In genomic region chr1:246795094-246795671, GRCh38 we compare ENCODE assay signal across 20 cellular contexts.
DNase-seq lines count a peak whose midpoint lies in the region; ATAC-seq, FAIRE-seq and TF ChIP-seq lines count a peak whose summit lies in the region.
"Had no signal": no experiment of that assay in that cellular context is flagged by ENCODE, and none has a peak within 500 bp of the region (broad histone marks: within the 10 kb centered on the region; RNA-seq: fewer than 3 reads in every experiment).

No MANE protein-coding gene starts in this region.

- H3K4me2 ChIP-seq in GM23248 (ENCODE audit: unreplicated experiment) (peak overlapping the region; percentile 43), smooth muscle cell (no peak overlapping the region)
- H3K4me2 ChIP-seq: KMS-11, PC-9 had no signal

- H3K9me3 ChIP-seq in GM23248 (ENCODE audit: low read depth) (no peaks in the 10 kb centered on the region), WERI-Rb-1 (ENCODE audit: severe bottlenecking) (no peaks in the 10 kb centered on the region), kidney (ENCODE audit: control insufficient read depth in 1 of 2, low read length in 2 of 2) (no peaks in the 10 kb centered on the region), smooth muscle cell (replicated peaks; ENCODE audit: low read depth) (no peaks in the 10 kb centered on the region)
- H3K9me3 ChIP-seq: adrenal gland, esophagus muscularis mucosa, prostate gland had no signal

- peaks cover 14% of the 10 kb centered on the region for H3K4me1 ChIP-seq in GM23248 (ENCODE audit: insufficient read depth)
- H3K4me1 ChIP-seq in kidney (ENCODE audit: control insufficient read depth in 1 of 2, insufficient read depth in 1 of 2, low read depth in 1 of 2, low read length in 2 of 2): no peaks in the 10 kb centered on the region
- H3K4me1 ChIP-seq in smooth muscle cell (ENCODE audit: low read depth): no peaks in the 10 kb centered on the region
- H3K4me1 ChIP-seq: adrenal gland, prostate gland had no signal

- peaks cover 10 to 13% of the 10 kb centered on the region in 2 donors for H3K27me3 Mint-ChIP-seq in stimulated activated naive B cell treated with anti-CD40 and anti-IgM and Interleukin-4, amounts not matched to agents 10 μg/mL and 1 μg/mL and 100 μg/mL, for 72 hours

- H3K27ac Mint-ChIP-seq in stimulated activated naive B cell treated with anti-CD40 and anti-IgM and Interleukin-4, amounts not matched to agents 10 μg/mL and 1 μg/mL and 100 μg/mL, for 72 hours: no peak overlapping the region
- H3K27ac Mint-ChIP-seq: T-helper 1 cell treated with Interleukin-12 subunit alpha and Interleukin-12 subunit beta and Interleukin-4 antibody, amounts not matched to agents 30 μg/mL and 1 μg/mL, for 36 hours; type B pancreatic cell had no signal

- H3K4me3 Mint-ChIP-seq in stimulated activated naive B cell treated with anti-CD40 and anti-IgM and Interleukin-4, amounts not matched to agents 10 μg/mL and 1 μg/mL and 100 μg/mL, for 72 hours: no peak overlapping the region
- H3K4me3 Mint-ChIP-seq: T-helper 1 cell treated with Interleukin-12 subunit alpha and Interleukin-12 subunit beta and Interleukin-4 antibody, amounts not matched to agents 30 μg/mL and 1 μg/mL, for 36 hours; type B pancreatic cell had no signal

- H3K36me3 Mint-ChIP-seq in stimulated activated naive B cell treated with anti-CD40 and anti-IgM and Interleukin-4, amounts not matched to agents 10 μg/mL and 1 μg/mL and 100 μg/mL, for 72 hours: no peaks in the 10 kb centered on the region
- H3K36me3 Mint-ChIP-seq: type B pancreatic cell had no signal

- WGBS in GM23248 (ENCODE audit: low coverage in 1 of 2, low lambda C conversion rate in 2 of 2, missing lambda C conversion rate in 2 of 2), 2 experiments: 33 to 40% methylated on average over 21 to 23 of the region's 23 CpGs
- WGBS in smooth muscle cell (ENCODE audit: low lambda C conversion rate): 82% methylated on average over 23 of the region's 23 CpGs

- H3K27ac ChIP-seq in GM23248: no peak overlapping the region
- H3K27ac ChIP-seq in WERI-Rb-1: peak overlapping the region; percentile 58
- no peak overlapping the region for H3K27ac ChIP-seq in kidney (ENCODE audit: low read depth in 2 of 2, low read length in 2 of 2)
- H3K27ac ChIP-seq in smooth muscle cell (ENCODE audit: low read depth): no peak overlapping the region
- H3K27ac ChIP-seq: adrenal gland, esophagus muscularis mucosa, KMS-11, PC-9, prostate gland had no signal

- no peaks in the 10 kb centered on the region for H3K79me2 ChIP-seq in GM23248 (ENCODE audit: insufficient read depth)
- no peaks in the 10 kb centered on the region for H3K79me2 ChIP-seq in smooth muscle cell (ENCODE audit: low read depth)

- H3K9me3 Mint-ChIP-seq in stimulated activated naive B cell treated with anti-CD40 and anti-IgM and Interleukin-4, amounts not matched to agents 10 μg/mL and 1 μg/mL and 100 μg/mL, for 72 hours: no peaks in the 10 kb centered on the region
- H3K9me3 Mint-ChIP-seq: T-helper 1 cell treated with Interleukin-12 subunit alpha and Interleukin-12 subunit beta and Interleukin-4 antibody, amounts not matched to agents 30 μg/mL and 1 μg/mL, for 36 hours; type B pancreatic cell had no signal

- in situ Hi-C loops in GM23248 (cut with MboI): no loop called here

- H3K27me3 ChIP-seq in GM23248 (replicated peaks; ENCODE audit: insufficient read depth) (0 out of 2 replicates have a peak, but pooled peaks cover 7% of the 10 kb centered on the region), WERI-Rb-1 (ENCODE audit: insufficient read depth, low read depth, severe bottlenecking) (no peaks in the 10 kb centered on the region), smooth muscle cell (ENCODE audit: low read depth) (no peaks in the 10 kb centered on the region)
- H3K27me3 ChIP-seq: adrenal gland had no signal

- no peaks in the 10 kb centered on the region for H3K9me2 ChIP-seq in GM23248 (ENCODE audit: insufficient read depth)

- H2AFZ ChIP-seq in GM23248: peak overlapping the region; percentile 70
- no peak overlapping the region for H2AFZ ChIP-seq in smooth muscle cell (ENCODE audit: low read depth)
- H2AFZ ChIP-seq: PC-9 had no signal

- TF ChIP-seq CTCF in WERI-Rb-1 (IDR thresholded peaks at IDR 0.05; ENCODE audit: low read depth, low read length) (no peak), kidney (IDR thresholded peaks at IDR 0.05; ENCODE audit: borderline replicate concordance, extremely low read depth, insufficient read depth) (no peak), smooth muscle cell (IDR thresholded peaks at IDR 0.05; ENCODE audit: borderline replicate concordance, insufficient read depth, poor library complexity, severe bottlenecking) (no peak)

- no peaks in the 10 kb centered on the region for H4K20me1 ChIP-seq in GM23248 (ENCODE audit: insufficient read depth)
- no peaks in the 10 kb centered on the region for H4K20me1 ChIP-seq in smooth muscle cell (ENCODE audit: low read depth)

- DNase-seq in AG08395 (ENCODE audit: low spot score) (peak; percentile 38), GM23248 (peak; percentile 66), WERI-Rb-1 (no peak), kidney (peak; percentile 53), smooth muscle cell (lab: John Stamatoyannopoulos, UW; ENCODE audit: unreplicated experiment) (no peak)
- DNase-seq in stimulated activated naive B cell treated with anti-CD40 and anti-IgM and Interleukin-4, amounts not matched to agents 10 μg/mL and 1 μg/mL and 100 μg/mL, for 72 hours: no peak
- DNase-seq: activated T-cell treated with anti-CD3 and anti-CD28 coated beads, Interleukin-2, amount 50 U/mL, for 1 hour; adrenal gland; NCI-H2081 treated with DMSO at 0.1 percent for 48 hours; stimulated activated CD4-positive, alpha-beta T cell treated with anti-CD3 and anti-CD28 coated beads, Interleukin-2, amount 100 ng/mL, for 24 hours had no signal

- no peak for ATAC-seq in GM21526 (IDR thresholded peaks at IDR 0.05; ENCODE audit: low FRiP score, unreplicated experiment)
- ATAC-seq in stimulated activated naive B cell treated with anti-CD40 and anti-IgM and Interleukin-4, amounts not matched to agents 10 μg/mL and 1 μg/mL and 100 μg/mL, for 72 hours (replicated peaks): no peak
- no peak for ATAC-seq in HG03442 (IDR thresholded peaks at IDR 0.05; ENCODE audit: unreplicated experiment)

- no peak for FAIRE-seq in kidney (lab: Jason Lieb, UNC)
- FAIRE-seq: colon, GM12892 had no signal

- H3K36me3 ChIP-seq in GM23248 (ENCODE audit: low read depth) (no peaks in the 10 kb centered on the region), WERI-Rb-1 (no peaks in the 10 kb centered on the region), kidney (ENCODE audit: control insufficient read depth in 1 of 2, insufficient read depth in 2 of 2, low read length in 2 of 2) (no peaks in the 10 kb centered on the region), smooth muscle cell (ENCODE audit: low read depth) (no peaks in the 10 kb centered on the region)
- H3K36me3 ChIP-seq: adrenal gland, esophagus muscularis mucosa, prostate gland had no signal

- H3K4me1 Mint-ChIP-seq in stimulated activated naive B cell treated with anti-CD40 and anti-IgM and Interleukin-4, amounts not matched to agents 10 μg/mL and 1 μg/mL and 100 μg/mL, for 72 hours: no peaks in the 10 kb centered on the region

- intact Hi-C loops in kidney (cut with DNase I): no loop called here

- H3K4me3 ChIP-seq in GM23248 (no peak overlapping the region; the same call in 1 of the 2 replicates), WERI-Rb-1 (ENCODE audit: low read depth, low read length) (no peak overlapping the region), kidney (ENCODE audit: low read length in 2 of 2) (no peak overlapping the region), smooth muscle cell (no peak overlapping the region)
- H3K4me3 ChIP-seq: adrenal gland, esophagus muscularis mucosa, PC-9, prostate gland had no signal

- H3F3A ChIP-seq in GM23248 (ENCODE audit: insufficient read depth): no peaks in the 10 kb centered on the region
- no peaks in the 10 kb centered on the region for H3F3A ChIP-seq in smooth muscle cell (ENCODE audit: low read depth)

- H3K9ac ChIP-seq in GM23248: peak overlapping the region; percentile 55
- H3K9ac ChIP-seq in kidney (ENCODE audit: low read length in 2 of 2): no peak overlapping the region
- H3K9ac ChIP-seq in smooth muscle cell (ENCODE audit: low read depth): no peak overlapping the region
- H3K9ac ChIP-seq: KMS-11 had no signal

Comparison
In these comparisons a context has a peak if more than half of its experiments do, and no peak if none do; other contexts are left out.
1. DNase-seq: peak in AG08395 (single experiment), GM23248 (single experiment) and kidney (single experiment); none in WERI-Rb-1 (single experiment), smooth muscle cell (single experiment) and stimulated activated naive B cell treated with anti-CD40 and anti-IgM and Interleukin-4, amounts not matched to agents 10 μg/mL and 1 μg/mL and 100 μg/mL, for 72 hours (single experiment).